In the genomic region with DNA sequence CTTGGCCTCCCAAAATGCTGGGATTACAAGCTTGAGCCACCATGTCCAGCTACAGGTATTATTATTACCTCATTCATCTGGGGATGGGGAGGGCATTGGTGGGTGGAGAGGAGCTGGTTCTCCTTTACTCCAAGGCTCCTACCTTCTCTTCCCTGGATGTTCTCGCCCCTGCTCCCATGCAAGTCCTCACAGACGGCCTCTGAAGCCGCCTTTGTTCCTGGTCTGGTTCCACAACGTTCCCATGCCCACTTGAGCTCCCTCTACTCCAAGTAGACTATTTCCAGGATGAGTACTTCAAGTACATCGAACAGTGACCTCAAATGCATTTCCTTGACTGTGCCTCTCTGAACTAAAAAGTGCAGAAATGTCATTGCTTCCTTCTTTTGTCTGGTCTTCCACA, we compare ENCODE assay signal across 1 cellular context.
TF ChIP-seq lines count a peak whose summit lies in the region.

No MANE protein-coding gene starts in this region.

TF ChIP-seq in IMR-90, 13 proteins besides CTCF, POLR2A, EP300 and RAD21:
- TF ChIP-seq CEBPB (IDR thresholded peaks at IDR 0.05; ENCODE audit: low read depth, low read length) (no peak), MAFK (IDR thresholded peaks at IDR 0.05; ENCODE audit: low read depth, low read length) (no peak), CHD1 (IDR thresholded peaks at IDR 0.05; ENCODE audit: low read depth, low read length) (no peak), MAZ (IDR thresholded peaks at IDR 0.05; ENCODE audit: borderline replicate concordance, low read depth, low read length) (no peak), NFE2L2 (IDR thresholded peaks at IDR 0.05; ENCODE audit: low read depth, low read length) (no peak), RCOR1 (IDR thresholded peaks at IDR 0.05; ENCODE audit: insufficient replicate concordance, low read length) (no peak), SMC3 (IDR thresholded peaks at IDR 0.05; ENCODE audit: low read depth, low read length) (no peak), RFX5 (IDR thresholded peaks at IDR 0.05; ENCODE audit: low read depth, low read length) (no peak), BHLHE40 (IDR thresholded peaks at IDR 0.05; ENCODE audit: low read depth, low read length) (no peak), MXI1 (IDR thresholded peaks at IDR 0.05; ENCODE audit: borderline replicate concordance, low read depth, low read length) (no peak), FOS (IDR thresholded peaks at IDR 0.05; ENCODE audit: low read depth, low read length) (no peak)
- TF ChIP-seq, protein P1, sequence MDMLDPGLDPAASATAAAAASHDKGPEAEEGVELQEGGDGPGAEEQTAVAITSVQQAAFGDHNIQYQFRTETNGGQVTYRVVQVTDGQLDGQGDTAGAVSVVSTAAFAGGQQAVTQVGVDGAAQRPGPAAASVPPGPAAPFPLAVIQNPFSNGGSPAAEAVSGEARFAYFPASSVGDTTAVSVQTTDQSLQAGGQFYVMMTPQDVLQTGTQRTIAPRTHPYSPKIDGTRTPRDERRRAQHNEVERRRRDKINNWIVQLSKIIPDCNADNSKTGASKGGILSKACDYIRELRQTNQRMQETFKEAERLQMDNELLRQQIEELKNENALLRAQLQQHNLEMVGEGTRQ (IDR thresholded peaks at IDR 0.05; ENCODE audit: low read depth, low read length): no peak
- TF ChIP-seq, protein P2, sequence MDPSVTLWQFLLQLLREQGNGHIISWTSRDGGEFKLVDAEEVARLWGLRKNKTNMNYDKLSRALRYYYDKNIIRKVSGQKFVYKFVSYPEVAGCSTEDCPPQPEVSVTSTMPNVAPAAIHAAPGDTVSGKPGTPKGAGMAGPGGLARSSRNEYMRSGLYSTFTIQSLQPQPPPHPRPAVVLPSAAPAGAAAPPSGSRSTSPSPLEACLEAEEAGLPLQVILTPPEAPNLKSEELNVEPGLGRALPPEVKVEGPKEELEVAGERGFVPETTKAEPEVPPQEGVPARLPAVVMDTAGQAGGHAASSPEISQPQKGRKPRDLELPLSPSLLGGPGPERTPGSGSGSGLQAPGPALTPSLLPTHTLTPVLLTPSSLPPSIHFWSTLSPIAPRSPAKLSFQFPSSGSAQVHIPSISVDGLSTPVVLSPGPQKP (IDR thresholded peaks at IDR 0.05; ENCODE audit: borderline replicate concordance, low read depth, low read length): no peak
